1 cellular context compared by ENCODE assay signal in the genomic region with DNA sequence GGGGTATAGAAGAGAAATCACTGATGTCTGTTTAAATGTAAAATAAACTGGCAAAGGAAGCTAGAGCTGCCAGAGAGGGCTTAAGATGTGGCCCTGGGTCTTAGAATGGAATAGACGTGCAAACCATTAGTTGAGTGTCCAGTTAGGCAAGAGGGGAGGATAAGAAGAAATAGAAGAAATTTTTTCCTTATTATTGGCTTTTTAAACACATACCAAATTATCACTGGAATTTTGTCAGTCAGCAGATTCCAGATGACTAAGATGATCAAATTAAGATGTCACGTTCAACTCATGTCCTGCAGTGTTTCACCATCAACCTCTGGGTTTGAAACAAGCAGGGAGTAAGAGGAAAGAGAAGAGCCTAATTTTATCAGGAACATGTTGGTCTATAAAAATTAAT.
TF ChIP-seq lines count a peak whose summit lies in the region.

No MANE protein-coding gene starts in this region.

TF ChIP-seq in GM23338, 12 proteins besides CTCF, POLR2A, EP300 and RAD21 (continued from another document):
- TF ChIP-seq ZNF462 (CRISPR knock-in tag; IDR thresholded peaks at IDR 0.05) (no peak), STAT1 (IDR thresholded peaks at IDR 0.05; ENCODE audit: unreplicated experiment) (no peak), EZH2 (IDR thresholded peaks at IDR 0.05; ENCODE audit: low read depth, unreplicated experiment) (no peak), EZH2phosphoT487 (IDR thresholded peaks at IDR 0.05; ENCODE audit: unreplicated experiment) (no peak), NANOG (IDR thresholded peaks at IDR 0.05; ENCODE audit: borderline replicate concordance) (no peak), ZNF331 (CRISPR knock-in tag; IDR thresholded peaks at IDR 0.05; ENCODE audit: low read depth) (no peak)
- TF ChIP-seq, protein P1, sequence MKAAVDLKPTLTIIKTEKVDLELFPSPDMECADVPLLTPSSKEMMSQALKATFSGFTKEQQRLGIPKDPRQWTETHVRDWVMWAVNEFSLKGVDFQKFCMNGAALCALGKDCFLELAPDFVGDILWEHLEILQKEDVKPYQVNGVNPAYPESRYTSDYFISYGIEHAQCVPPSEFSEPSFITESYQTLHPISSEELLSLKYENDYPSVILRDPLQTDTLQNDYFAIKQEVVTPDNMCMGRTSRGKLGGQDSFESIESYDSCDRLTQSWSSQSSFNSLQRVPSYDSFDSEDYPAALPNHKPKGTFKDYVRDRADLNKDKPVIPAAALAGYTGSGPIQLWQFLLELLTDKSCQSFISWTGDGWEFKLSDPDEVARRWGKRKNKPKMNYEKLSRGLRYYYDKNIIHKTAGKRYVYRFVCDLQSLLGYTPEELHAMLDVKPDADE (IDR thresholded peaks at IDR 0.05) = no peak
